In genomic region chr2:201887851-201888451, GRCh38 we compare ENCODE assay signal across 1 cellular context.
TF ChIP-seq lines count a peak whose summit lies in the region.

No MANE protein-coding gene starts in this region.

TF ChIP-seq in IMR-90, 13 proteins besides CTCF, POLR2A, EP300 and RAD21 (continued from another document):
- TF ChIP-seq ELK1 (IDR thresholded peaks at IDR 0.05; ENCODE audit: borderline replicate concordance, low read depth, low read length) (no peak), SMC3 (IDR thresholded peaks at IDR 0.05; ENCODE audit: low read depth, low read length) (no peak)
